ENCODE assay signal across 1 cellular context in the genomic region with DNA sequence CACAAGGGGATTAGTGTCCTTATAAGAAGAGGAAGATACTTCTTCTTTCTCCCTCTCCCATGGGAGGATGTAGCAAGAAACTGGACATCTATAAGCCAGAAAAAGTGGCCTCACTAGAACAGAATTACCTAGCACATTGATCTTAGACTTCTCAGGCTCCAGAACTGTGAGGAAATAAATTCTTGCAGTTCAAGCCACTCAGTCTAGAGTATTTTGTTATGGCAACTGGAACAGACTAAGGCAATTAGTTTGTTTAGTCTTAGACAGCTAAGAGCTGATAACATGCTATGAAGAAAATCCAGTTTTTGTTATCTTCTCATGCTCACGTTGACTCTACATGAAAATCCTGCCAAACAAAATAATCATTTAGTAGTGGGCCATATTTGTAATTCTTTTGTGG.
TF ChIP-seq lines count a peak whose summit lies in the region.

No MANE protein-coding gene starts in this region.

TF ChIP-seq in GM23338, 12 proteins besides CTCF, POLR2A, EP300 and RAD21 (continued from another document):
- TF ChIP-seq, protein P1, sequence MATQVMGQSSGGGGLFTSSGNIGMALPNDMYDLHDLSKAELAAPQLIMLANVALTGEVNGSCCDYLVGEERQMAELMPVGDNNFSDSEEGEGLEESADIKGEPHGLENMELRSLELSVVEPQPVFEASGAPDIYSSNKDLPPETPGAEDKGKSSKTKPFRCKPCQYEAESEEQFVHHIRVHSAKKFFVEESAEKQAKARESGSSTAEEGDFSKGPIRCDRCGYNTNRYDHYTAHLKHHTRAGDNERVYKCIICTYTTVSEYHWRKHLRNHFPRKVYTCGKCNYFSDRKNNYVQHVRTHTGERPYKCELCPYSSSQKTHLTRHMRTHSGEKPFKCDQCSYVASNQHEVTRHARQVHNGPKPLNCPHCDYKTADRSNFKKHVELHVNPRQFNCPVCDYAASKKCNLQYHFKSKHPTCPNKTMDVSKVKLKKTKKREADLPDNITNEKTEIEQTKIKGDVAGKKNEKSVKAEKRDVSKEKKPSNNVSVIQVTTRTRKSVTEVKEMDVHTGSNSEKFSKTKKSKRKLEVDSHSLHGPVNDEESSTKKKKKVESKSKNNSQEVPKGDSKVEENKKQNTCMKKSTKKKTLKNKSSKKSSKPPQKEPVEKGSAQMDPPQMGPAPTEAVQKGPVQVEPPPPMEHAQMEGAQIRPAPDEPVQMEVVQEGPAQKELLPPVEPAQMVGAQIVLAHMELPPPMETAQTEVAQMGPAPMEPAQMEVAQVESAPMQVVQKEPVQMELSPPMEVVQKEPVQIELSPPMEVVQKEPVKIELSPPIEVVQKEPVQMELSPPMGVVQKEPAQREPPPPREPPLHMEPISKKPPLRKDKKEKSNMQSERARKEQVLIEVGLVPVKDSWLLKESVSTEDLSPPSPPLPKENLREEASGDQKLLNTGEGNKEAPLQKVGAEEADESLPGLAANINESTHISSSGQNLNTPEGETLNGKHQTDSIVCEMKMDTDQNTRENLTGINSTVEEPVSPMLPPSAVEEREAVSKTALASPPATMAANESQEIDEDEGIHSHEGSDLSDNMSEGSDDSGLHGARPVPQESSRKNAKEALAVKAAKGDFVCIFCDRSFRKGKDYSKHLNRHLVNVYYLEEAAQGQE (IDR thresholded peaks at IDR 0.05; ENCODE audit: unreplicated experiment), result no peak
- TF ChIP-seq STAT1 (IDR thresholded peaks at IDR 0.05; ENCODE audit: unreplicated experiment) (no peak), ZNF114 (CRISPR knock-in tag; IDR thresholded peaks at IDR 0.05) (no peak)
- TF ChIP-seq, protein P2, sequence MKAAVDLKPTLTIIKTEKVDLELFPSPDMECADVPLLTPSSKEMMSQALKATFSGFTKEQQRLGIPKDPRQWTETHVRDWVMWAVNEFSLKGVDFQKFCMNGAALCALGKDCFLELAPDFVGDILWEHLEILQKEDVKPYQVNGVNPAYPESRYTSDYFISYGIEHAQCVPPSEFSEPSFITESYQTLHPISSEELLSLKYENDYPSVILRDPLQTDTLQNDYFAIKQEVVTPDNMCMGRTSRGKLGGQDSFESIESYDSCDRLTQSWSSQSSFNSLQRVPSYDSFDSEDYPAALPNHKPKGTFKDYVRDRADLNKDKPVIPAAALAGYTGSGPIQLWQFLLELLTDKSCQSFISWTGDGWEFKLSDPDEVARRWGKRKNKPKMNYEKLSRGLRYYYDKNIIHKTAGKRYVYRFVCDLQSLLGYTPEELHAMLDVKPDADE (IDR thresholded peaks at IDR 0.05), result no peak
TF ChIP-seq in GM23338: peak in this region for 0.
